30 cellular contexts compared by ENCODE assay signal in genomic region chr6:67615796-67616195, GRCh38.
DNase-seq lines count a peak whose midpoint lies in the region; ATAC-seq, FAIRE-seq and TF ChIP-seq lines count a peak whose summit lies in the region.
"Had no signal": no experiment of that assay in that cellular context is flagged by ENCODE, and none has a peak within 500 bp of the region (broad histone marks: within the 10 kb centered on the region; RNA-seq: fewer than 3 reads in every experiment).

No MANE protein-coding gene starts in this region.

- H3K4me1 ChIP-seq in ACC112 (ENCODE audit: control insufficient read depth, insufficient read depth, low read length, unreplicated experiment): peaks cover 4% of the 10 kb centered on the region
- H3K4me1 ChIP-seq in IMR-90 (ENCODE audit: control insufficient read depth, insufficient read depth, low read length): no peaks in the 10 kb centered on the region
- H3K4me1 ChIP-seq in astrocyte (ENCODE audit: insufficient read depth, low read length): no peaks in the 10 kb centered on the region
- no peaks in the 10 kb centered on the region for H3K4me1 ChIP-seq in pancreas
- H3K4me1 ChIP-seq: colonic mucosa, HAP-1, prostate gland had no signal

- H3K27me3 Mint-ChIP-seq in astrocyte (ENCODE audit: low read depth, unreplicated experiment): no peaks in the 10 kb centered on the region
- no peaks in the 10 kb centered on the region for H3K27me3 Mint-ChIP-seq in natural killer cell (ENCODE audit: low read depth in 2 of 2)
- H3K27me3 Mint-ChIP-seq: activated CD4-positive, alpha-beta T cell treated with anti-CD3 and anti-CD28 coated beads, Interleukin-2, amount 10 ng/mL, durations not matched to agents 7 days and 5 days; activated naive CD8-positive, alpha-beta T cell treated with anti-CD3 and anti-CD28 coated beads, Interleukin-2, amount 50 U/mL, for 24 hours had no signal

- H4K5ac ChIP-seq in IMR-90 (ENCODE audit: low read depth, low read length): no peak overlapping the region

- peak overlapping the region; percentile 40 for H2AFZ ChIP-seq in ACC112 (ENCODE audit: low read length, unreplicated experiment)
- no peak overlapping the region for H2AFZ ChIP-seq in IMR-90 (replicated peaks; ENCODE audit: low read length, poor library complexity)
- no peak overlapping the region for H2AFZ ChIP-seq in astrocyte (ENCODE audit: low read depth, low read length)

- H3K27me3 ChIP-seq in ACC112 (ENCODE audit: insufficient read depth, low read length): no peaks in the 10 kb centered on the region
- no peaks in the 10 kb centered on the region for H3K27me3 ChIP-seq in IMR-90 (ENCODE audit: control insufficient read depth, insufficient read depth, low read length)
- no peaks in the 10 kb centered on the region for H3K27me3 ChIP-seq in astrocyte (ENCODE audit: insufficient read depth, low read length)
- H3K27me3 ChIP-seq in pancreas: no peaks in the 10 kb centered on the region
- H3K27me3 ChIP-seq: colonic mucosa had no signal

- TF ChIP-seq CTCF in IMR-90 (conservative IDR thresholded peaks at IDR 0.05; ENCODE audit: low read depth, low read length) (no peak), astrocyte (IDR thresholded peaks at IDR 0.05; ENCODE audit: insufficient read depth, low read depth, low read length) (no peak), foreskin fibroblast (IDR thresholded peaks at IDR 0.05; ENCODE audit: low read depth, low read length) (no peak), pancreas (IDR thresholded peaks at IDR 0.05) (no peak), natural killer cell (IDR thresholded peaks at IDR 0.05) (no peak)

- H3K56ac ChIP-seq in IMR-90 (ENCODE audit: extremely low read depth, insufficient read depth, low read length): no peak overlapping the region

- H3K4me2 ChIP-seq in IMR-90 (ENCODE audit: low read depth, low read length) (no peak overlapping the region), astrocyte (ENCODE audit: low read length) (peak overlapping the region; percentile 25)

- H4K91ac ChIP-seq in IMR-90 (ENCODE audit: insufficient read depth, low read depth, low read length): no peak overlapping the region

- H3K79me2 ChIP-seq in ACC112 (ENCODE audit: control insufficient read depth, insufficient read depth, low read length, unreplicated experiment) (no peaks in the 10 kb centered on the region), astrocyte (ENCODE audit: insufficient read depth, low read length) (no peaks in the 10 kb centered on the region)

- H3K18ac ChIP-seq in IMR-90 (ENCODE audit: low read depth, low read length): no peak overlapping the region

- H2BK120ac ChIP-seq in IMR-90 (ENCODE audit: low read depth, low read length): no peak overlapping the region

- no peaks in the 10 kb centered on the region for H3K9me1 ChIP-seq in IMR-90 (ENCODE audit: insufficient read depth, low read length)

- BruUV-seq in IMR-90 (replicated peaks; lab: Mats Ljungman, UMichigan): no TSS peak

- peaks cover 20% of the 10 kb centered on the region for H3K4me1 Mint-ChIP-seq in astrocyte (ENCODE audit: low read depth, unreplicated experiment)
- H3K4me1 Mint-ChIP-seq in natural killer cell: no peaks in the 10 kb centered on the region
- H3K4me1 Mint-ChIP-seq: activated CD4-positive, alpha-beta T cell treated with anti-CD3 and anti-CD28 coated beads, Interleukin-2, amount 10 ng/mL, durations not matched to agents 7 days and 5 days; activated naive CD8-positive, alpha-beta T cell treated with anti-CD3 and anti-CD28 coated beads, Interleukin-2, amount 50 U/mL, for 24 hours had no signal

- no peak overlapping the region for H2BK15ac ChIP-seq in IMR-90 (ENCODE audit: low read depth, low read length)

- H3K4me3 ChIP-seq in ACC112 (ENCODE audit: low read depth, low read length) (peak overlapping the region; percentile 43), IMR-90 (ENCODE audit: insufficient read depth, low read depth, low read length) (no peak overlapping the region), astrocyte (ENCODE audit: insufficient read depth, low read depth, low read length) (no peak overlapping the region), foreskin fibroblast (ENCODE audit: low read depth in 1 of 2, low read length in 2 of 2) (no peak overlapping the region), pancreas (no peak overlapping the region)
- H3K4me3 ChIP-seq: colonic mucosa, HAP-1, prostate gland, thoracic aorta had no signal

- H3K23ac ChIP-seq in IMR-90 (ENCODE audit: low read depth, low read length): no peak overlapping the region

- FAIRE-seq in astrocyte (lab: Jason Lieb, UNC) (no peak), pancreas (lab: Jason Lieb, UNC) (no peak)
- FAIRE-seq: frontal cortex, GM18507, urothelium cell line had no signal

- H3K36me3 Mint-ChIP-seq in astrocyte (ENCODE audit: low read depth, unreplicated experiment) (no peaks in the 10 kb centered on the region), natural killer cell (peaks cover under 1% of the 10 kb centered on the region)

- H2BK5ac ChIP-seq in IMR-90 (ENCODE audit: low read depth, low read length, poor library complexity, severe bottlenecking): no peak overlapping the region

- in situ Hi-C loops in IMR-90 (cut with MboI; ENCODE audit: low sequenced_read_pairs): no loop called here

- H3K79me1 ChIP-seq in IMR-90 (ENCODE audit: low read depth in 1 of 2, low read length in 2 of 2): no peaks in the 10 kb centered on the region

- ATAC-seq in IMR-90 (ENCODE audit: low read depth): no peak
- ATAC-seq in HG03565 (IDR thresholded peaks at IDR 0.05; ENCODE audit: unreplicated experiment): no peak
- no peak for ATAC-seq in pancreas
- no peak for ATAC-seq in natural killer cell
- ATAC-seq: activated naive CD8-positive, alpha-beta T cell treated with anti-CD3 and anti-CD28 coated beads, Interleukin-2, amount 50 U/mL, for 24 hours; activated T-cell treated with anti-CD3 and anti-CD28 coated beads, Interleukin-2, amount 50 U/mL, for 4 hours; left lobe of liver; sciatic nerve had no signal

- CTCF ChIA-PET in IMR-90 (lab: Yijun Ruan, JAX): no interaction called here

- H3K9me3 ChIP-seq in IMR-90 (ENCODE audit: control insufficient read depth, insufficient read depth, low read length) (no peaks in the 10 kb centered on the region), astrocyte (ENCODE audit: insufficient read depth, low read depth, low read length) (no peaks in the 10 kb centered on the region), pancreas (no peaks in the 10 kb centered on the region)
- H3K9me3 ChIP-seq: colonic mucosa, HAP-1, prostate gland, thoracic aorta had no signal

- no peak for TF ChIP-seq RAD21 in IMR-90 (IDR thresholded peaks at IDR 0.05; ENCODE audit: low read length)

- no peak overlapping the region for H3K4ac ChIP-seq in IMR-90 (ENCODE audit: low read depth, low read length)

- no CpG with 5 or more reads among the region's 7 CpGs for WGBS in IMR-90 (ENCODE audit: extremely low coverage in 2 of 2, insufficient read length in 1 of 2), 2 experiments
- WGBS in pancreas, 2 donors: 68 to 79% methylated on average over 7 of the region's 7 CpGs

- H3K9me3 Mint-ChIP-seq in astrocyte (ENCODE audit: unreplicated experiment): no peaks in the 10 kb centered on the region
- H3K9me3 Mint-ChIP-seq in natural killer cell: peaks cover 12 to 25% of the 10 kb centered on the region in 2 donors

- peak; percentile 19 for DNase-seq in IMR-90
- peak; percentile 71 for DNase-seq in astrocyte (ENCODE audit: low read depth)
- DNase-seq in foreskin fibroblast: peak; percentile 41 to 69
- DNase-seq in amygdala (lab: John Stamatoyannopoulos, UW): no peak
- no peak for DNase-seq in pancreas
- DNase-seq in natural killer cell: no peak
- DNase-seq: activated CD4-positive, alpha-beta T cell treated with anti-CD3 and anti-CD28 coated beads, Interleukin-2, amount 10 ng/mL, durations not matched to agents 7 days and 5 days; activated naive CD8-positive, alpha-beta T cell treated with anti-CD3 and anti-CD28 coated beads, Interleukin-2, amount 50 U/mL, for 24 hours; activated T-cell treated with anti-CD3 and anti-CD28 coated beads, Interleukin-2, amount 50 U/mL, for 4 hours; colonic mucosa; DMS79; effector CD8-positive, alpha-beta T cell; hypothalamus; NCI-H1048; NCI-H1694; NCI-H510A; SHP77; stimulated activated naive CD4-positive, alpha-beta T cell treated with Interleukin-2 at 50 U/mL for 16 hours; SW 1271; T1000 had no signal

- H3K27ac Mint-ChIP-seq in astrocyte (ENCODE audit: unreplicated experiment) (peak overlapping the region; percentile 51), natural killer cell (no peak overlapping the region)
- H3K27ac Mint-ChIP-seq: activated CD4-positive, alpha-beta T cell treated with anti-CD3 and anti-CD28 coated beads, Interleukin-2, amount 10 ng/mL, durations not matched to agents 7 days and 5 days; activated naive CD8-positive, alpha-beta T cell treated with anti-CD3 and anti-CD28 coated beads, Interleukin-2, amount 50 U/mL, for 24 hours had no signal

- dilution Hi-C loops in IMR-90 (cut with HindIII; ENCODE audit: low sequenced_read_pairs, unreplicated experiment): no loop called here

- H3K14ac ChIP-seq in IMR-90 (replicated peaks; ENCODE audit: low read depth, low read length): no peak overlapping the region

- H3K9ac ChIP-seq in IMR-90 (ENCODE audit: low read depth, low read length) (no peak overlapping the region), astrocyte (ENCODE audit: low read length) (no peak overlapping the region)

- H2BK20ac ChIP-seq in IMR-90 (ENCODE audit: low read depth, low read length): no peak overlapping the region

- H4K20me1 ChIP-seq in IMR-90 (ENCODE audit: insufficient read depth, low read length) (no peaks in the 10 kb centered on the region), astrocyte (ENCODE audit: insufficient read depth, low read length) (no peaks in the 10 kb centered on the region)

- H3K36me3 ChIP-seq in ACC112 (ENCODE audit: insufficient read depth, low read length): no peaks in the 10 kb centered on the region
- no peaks in the 10 kb centered on the region for H3K36me3 ChIP-seq in IMR-90 (ENCODE audit: control insufficient read depth, insufficient read depth, low read length)
- H3K36me3 ChIP-seq in astrocyte (ENCODE audit: insufficient read depth, low read length): no peaks in the 10 kb centered on the region
- no peaks in the 10 kb centered on the region for H3K36me3 ChIP-seq in pancreas
- H3K36me3 ChIP-seq: colonic mucosa, HAP-1, prostate gland, thoracic aorta had no signal

- no peak for TF ChIP-seq POLR2A in IMR-90 (IDR thresholded peaks at IDR 0.05; ENCODE audit: low read depth, low read length)

- H3K4me3 Mint-ChIP-seq in astrocyte (ENCODE audit: unreplicated experiment) (no peak overlapping the region), natural killer cell (no peak overlapping the region)
- H3K4me3 Mint-ChIP-seq: activated CD4-positive, alpha-beta T cell treated with anti-CD3 and anti-CD28 coated beads, Interleukin-2, amount 10 ng/mL, durations not matched to agents 7 days and 5 days; activated naive CD8-positive, alpha-beta T cell treated with anti-CD3 and anti-CD28 coated beads, Interleukin-2, amount 50 U/mL, for 24 hours; activated T-cell treated with anti-CD3 and anti-CD28 coated beads, Interleukin-2, amount 50 U/mL, for 4 hours had no signal

- POLR2A ChIA-PET in IMR-90 (lab: Charles Lee; ENCODE audit: unreplicated experiment): no interaction called here

- no peak overlapping the region for H2AK5ac ChIP-seq in IMR-90 (ENCODE audit: low read depth, low read length)

- H4K8ac ChIP-seq in IMR-90 (ENCODE audit: low read depth in 2 of 2, low read length in 2 of 2): no peak overlapping the region

- H3K27ac ChIP-seq in ACC112 (ENCODE audit: low read depth, low read length) (peak overlapping the region; percentile 9; the same call in 1 of the 2 replicates), IMR-90 (ENCODE audit: insufficient read depth, low read length) (no peak overlapping the region), astrocyte (ENCODE audit: low read depth, low read length) (no peak overlapping the region), pancreas (no peak overlapping the region)
- H3K27ac ChIP-seq: colonic mucosa, prostate gland, thoracic aorta had no signal

- intact Hi-C loops in IMR-90 (cut with micrococcal nuclease) (no loop called here), pancreas (cut with DNase I) (no loop called here), natural killer cell (cut with micrococcal nuclease) (no loop called here)

- H2AK9ac ChIP-seq in IMR-90 (replicated peaks; ENCODE audit: low read depth, low read length, poor library complexity): no peak overlapping the region

Comparison
In these comparisons a context has a peak if more than half of its experiments do, and no peak if none do; other contexts are left out.
1. DNase-seq: peak in IMR-90 (single experiment), astrocyte (single experiment) and foreskin fibroblast (2 of 2); none in amygdala (0 of 56), pancreas (0 of 6) and natural killer cell (single experiment).